In genomic region chr3:185646382-185647133, GRCh38 we compare ENCODE assay signal across 14 cellular contexts.
DNase-seq lines count a peak whose midpoint lies in the region; ATAC-seq, FAIRE-seq and TF ChIP-seq lines count a peak whose summit lies in the region.
"Had no signal": no experiment of that assay in that cellular context is flagged by ENCODE, and none has a peak within 500 bp of the region (broad histone marks: within the 10 kb centered on the region; RNA-seq: fewer than 3 reads in every experiment).

No MANE protein-coding gene starts in this region.

- no peak overlapping the region for H3K27ac ChIP-seq in iPS-20b (ENCODE audit: low read length)
- H3K27ac ChIP-seq: ascending aorta, BLaER1, SJCRH30 had no signal

- H3K4me1 ChIP-seq in NT2/D1 (ENCODE audit: insufficient read depth, insufficient read length) (peaks cover 19% of the 10 kb centered on the region), iPS-20b (ENCODE audit: insufficient read depth, low read length) (peaks cover 12% of the 10 kb centered on the region)
- H3K4me1 ChIP-seq: ascending aorta, BLaER1, SJCRH30 had no signal

- DNase-seq in GM12891 (ENCODE audit: insufficient read length, low spot score) (no peak), NT2/D1 (ENCODE audit: low read depth, low spot score) (no peak), NCI-H1092 treated with DMSO at 0.1 percent for 48 hours (lab: John Stamatoyannopoulos, UW) (no peak), NCI-H82 treated with DMSO at 0.1 percent for 48 hours (lab: John Stamatoyannopoulos, UW; ENCODE audit: unreplicated experiment) (no peak), OCI-M1 (lab: John Stamatoyannopoulos, UW) (no peak), COLO668 (lab: John Stamatoyannopoulos, UW; ENCODE audit: unreplicated experiment) (no peak)
- DNase-seq: activated CD4-positive, CD25-positive, alpha-beta regulatory T cell treated with anti-CD3 and anti-CD28 coated beads, Interleukin-2, amount 50 U/mL, for 72 hours; activated T-cell treated with anti-CD3 and anti-CD28 coated beads, Interleukin-2, amount 50 U/mL, for 48 hours; hippocampal formation; SJCRH30 had no signal

- H3K27me3 ChIP-seq in NT2/D1 (ENCODE audit: insufficient read depth, insufficient read length) = no peaks in the 10 kb centered on the region
- no peaks in the 10 kb centered on the region for H3K27me3 ChIP-seq in iPS-20b (ENCODE audit: insufficient read depth, low read length)
- H3K27me3 ChIP-seq: ascending aorta, BLaER1, SJCRH30 had no signal

- H3K36me3 ChIP-seq in NT2/D1 (ENCODE audit: insufficient read depth, insufficient read length, low read length) = peaks cover 80% of the 10 kb centered on the region
- H3K36me3 ChIP-seq in iPS-20b (ENCODE audit: insufficient read depth, low read depth, low read length) = peaks cover 76% of the 10 kb centered on the region
- H3K36me3 ChIP-seq: ascending aorta, BLaER1 had no signal

- H3K9ac ChIP-seq in NT2/D1 (ENCODE audit: insufficient read length, low read depth) = peak overlapping the region; percentile 26
- peak overlapping the region; percentile 27; the same call in 1 of the 2 replicates for H3K9ac ChIP-seq in iPS-20b (ENCODE audit: low read depth, low read length)
- H3K9ac ChIP-seq: BLaER1 had no signal

- H3K4me3 ChIP-seq in NT2/D1 (ENCODE audit: insufficient read length, low read depth) (no peak overlapping the region), iPS-20b (ENCODE audit: low read length) (no peak overlapping the region)
- H3K4me3 ChIP-seq: ascending aorta, BLaER1, SJCRH30 had no signal

- peak; percentile 64 for ATAC-seq in GM19372 (IDR thresholded peaks at IDR 0.05; ENCODE audit: low read depth, unreplicated experiment)

- H3K9me3 ChIP-seq in NT2/D1 (ENCODE audit: insufficient read depth, low read length) (no peaks in the 10 kb centered on the region), iPS-20b (ENCODE audit: insufficient read depth, low read depth, low read length) (no peaks in the 10 kb centered on the region)
- H3K9me3 ChIP-seq: ascending aorta, BLaER1, SJCRH30 had no signal

- FAIRE-seq in GM12891 (lab: Jason Lieb, UNC) = no peak

- no peak for TF ChIP-seq POLR2A in GM12891 (IDR thresholded peaks at IDR 0.05; ENCODE audit: low read depth, low read length)

TF ChIP-seq in GM12891, 5 proteins besides CTCF, POLR2A, EP300 and RAD21:
- TF ChIP-seq TAF1 (IDR thresholded peaks at IDR 0.05; ENCODE audit: low read depth, low read length) = no peak
- TF ChIP-seq PAX5 (IDR thresholded peaks at IDR 0.05; ENCODE audit: insufficient read depth, low read length, severe bottlenecking) = no peak
- TF ChIP-seq SPI1 (IDR thresholded peaks at IDR 0.05; ENCODE audit: low read depth, low read length) = peak; percentile 97
TF ChIP-seq in GM12891: peak in this region for 1.
